ENCODE assay signal across 8 cellular contexts in the genomic region with DNA sequence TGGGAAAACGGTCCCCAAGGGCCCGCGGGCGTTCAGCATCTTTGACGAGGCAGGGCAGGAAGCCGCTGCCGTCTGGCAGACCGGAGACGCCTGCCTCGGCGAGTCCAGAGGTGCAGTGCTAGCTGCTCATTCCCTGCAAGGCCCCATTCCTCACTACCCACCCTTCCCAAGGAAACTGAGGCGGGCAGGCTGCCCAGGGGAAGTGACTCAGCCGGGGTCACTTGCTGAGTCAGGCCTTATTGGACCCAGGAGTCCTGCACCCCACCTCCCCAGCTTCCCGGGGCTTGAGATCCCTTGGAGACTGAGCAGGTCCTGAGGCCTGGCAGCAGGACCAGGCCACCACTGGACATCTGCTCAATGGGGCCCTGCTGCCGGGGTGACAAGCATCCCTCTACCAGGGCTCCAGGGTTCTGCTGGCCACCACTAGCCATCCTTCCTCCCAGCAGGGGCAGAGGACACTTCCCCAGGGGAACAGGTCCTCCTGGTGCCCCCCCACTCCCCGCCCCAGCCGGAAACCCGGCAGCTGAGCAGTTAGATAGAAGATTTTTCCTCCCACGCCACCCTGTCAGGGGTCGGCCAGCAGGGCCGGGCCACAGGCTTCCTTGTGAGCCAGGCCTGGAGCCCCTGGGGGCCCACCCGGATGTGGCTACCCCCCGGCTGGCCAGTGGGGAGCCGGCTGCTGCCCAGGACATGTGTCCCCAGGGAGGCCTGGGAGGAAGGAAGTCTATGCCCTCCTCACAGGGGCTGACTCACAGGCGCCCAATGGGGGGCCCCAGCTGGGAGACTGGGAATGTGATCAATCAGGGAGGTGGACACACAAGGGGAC. TPM values are rescaled to one million over a fixed set of nuclear protein-coding genes. Genes with fewer than 3 reads are reported as not detected.
DNase-seq lines count a peak whose midpoint lies in the region; ATAC-seq, FAIRE-seq and TF ChIP-seq lines count a peak whose summit lies in the region.

No MANE protein-coding gene starts in this region.

- FAIRE-seq in D721Med (lab: Jason Lieb, UNC): no peak

- H3K4me3 ChIP-seq in thoracic aorta: peak overlapping the region; percentile 54

- in situ Hi-C loops in Caki2 (cut with HindIII; ENCODE audit: low pct_unique_long_range_greater_than_20kb, low sequenced_read_pairs): no loop called here

- DNase-seq in Caki2 (ENCODE audit: low read depth) (peak; percentile 52), NCI-H2171 treated with DMSO at 0.1 percent for 48 hours (lab: John Stamatoyannopoulos, UW) (peak; percentile 51), thoracic aorta (ENCODE audit: low spot score) (peak; percentile 13), D721Med (ENCODE audit: insufficient read length, low spot score) (no peak)

- no peak for ATAC-seq in thoracic aorta (ENCODE audit: insufficient number of reproducible peaks, low FRiP score, low read depth)
- ATAC-seq in GM21786 (IDR thresholded peaks at IDR 0.05; ENCODE audit: unreplicated experiment): no peak
- no peak for ATAC-seq in HG02884 (IDR thresholded peaks at IDR 0.05; ENCODE audit: unreplicated experiment)

- no peaks in the 10 kb centered on the region for H3K9me3 ChIP-seq in thoracic aorta

- H3K27ac ChIP-seq in angular gyrus (ENCODE audit: low read depth, low read length) (peak overlapping the region; percentile 76), layer of hippocampus (ENCODE audit: low read depth, low read length) (peak overlapping the region; percentile 75), thoracic aorta (peak overlapping the region; percentile 66 to 80)

- H3K36me3 ChIP-seq in thoracic aorta: no peaks in the 10 kb centered on the region

- H3K27me3 ChIP-seq in layer of hippocampus (ENCODE audit: control insufficient read depth, insufficient read depth, low read length) (no peaks in the 10 kb centered on the region), thoracic aorta (replicated peaks; ENCODE audit: insufficient read depth) (no peaks in the 10 kb centered on the region)

- TF ChIP-seq CTCF in thoracic aorta (IDR thresholded peaks at IDR 0.05) (no peak), D721Med (IDR thresholded peaks at IDR 0.05; ENCODE audit: insufficient read depth, missing control alignments) (no peak)

- peaks cover 37 to 85% of the 10 kb centered on the region in 2 donors for H3K4me1 ChIP-seq in thoracic aorta (ENCODE audit: control insufficient read depth in 1 of 2, low read depth in 2 of 2)

RNA-seq across cellular contexts. Expression of a gene that starts 3.9 kb away (rescaled TPM):
- total RNA-seq in Caki2 (2014; rRNA removed; shearing (Covaris generic); ENCODE audit: low replicate concordance): 7.7 and 11.1 TPM in 2 replicates
- total RNA-seq in thoracic aorta: 100 to 1,000 TPM in 1 of 2 donors, 10 to 100 TPM in 1; 48.6 to 117 TPM

RNA-seq across cellular contexts. Expression of a gene that starts 40.7 kb away (rescaled TPM):
- 7.3 and 33.3 TPM in 2 replicates for total RNA-seq in Caki2 (2014; rRNA removed; shearing (Covaris generic); ENCODE audit: low replicate concordance)
- total RNA-seq in thoracic aorta: 10 to 100 TPM; 12.6 to 14.7 TPM
